In genomic region chr22:49303781-49304461, GRCh38 we compare ENCODE assay signal across 15 cellular contexts.
DNase-seq lines count a peak whose midpoint lies in the region; ATAC-seq and TF ChIP-seq lines count a peak whose summit lies in the region.
"Had no signal": no experiment of that assay in that cellular context is flagged by ENCODE, and none has a peak within 500 bp of the region (broad histone marks: within the 10 kb centered on the region; RNA-seq: fewer than 3 reads in every experiment).

No MANE protein-coding gene starts in this region.

- peaks cover 10% of the 10 kb centered on the region for H3K27me3 Mint-ChIP-seq in osteocyte (ENCODE audit: unreplicated experiment)

- BruUV-seq in A673 (replicated peaks; lab: Mats Ljungman, UMichigan) = no TSS peak

- no peaks in the 10 kb centered on the region for H4K20me1 ChIP-seq in DOHH2 (ENCODE audit: control insufficient read depth, insufficient read depth, low read depth, low read length)

- H3K9me2 ChIP-seq in DOHH2 (replicated peaks; ENCODE audit: control insufficient read depth, low read length) = no peaks in the 10 kb centered on the region

- H3K36me3 Mint-ChIP-seq in osteocyte (ENCODE audit: unreplicated experiment) = no peaks in the 10 kb centered on the region
- H3K36me3 Mint-ChIP-seq: activated naive CD4-positive, alpha-beta T cell treated with anti-CD3 and anti-CD28 coated beads, Interleukin-2, amount 50 U/mL, for 72 hours; stimulated activated naive B cell treated with anti-CD40 and anti-IgM and Interleukin-4, amounts not matched to agents 10 μg/mL and 1 μg/mL and 100 μg/mL, for 72 hours had no signal

- H3K9me3 ChIP-seq in A673 (ENCODE audit: low read depth, low read length, poor library complexity, severe bottlenecking) = no peaks in the 10 kb centered on the region
- H3K9me3 ChIP-seq in DOHH2 (ENCODE audit: control insufficient read depth, insufficient read depth, low read length) = no peaks in the 10 kb centered on the region
- H3K9me3 ChIP-seq: thyroid gland had no signal

- H3K4me3 ChIP-seq in A673 (ENCODE audit: low read depth, low read length, poor library complexity, severe bottlenecking) (no peak overlapping the region), DOHH2 (ENCODE audit: low read length) (peak overlapping the region; percentile 51), dorsolateral prefrontal cortex (no peak overlapping the region)
- H3K4me3 ChIP-seq: thyroid gland had no signal

- no peak overlapping the region for H3K4me3 Mint-ChIP-seq in osteocyte (ENCODE audit: unreplicated experiment)
- H3K4me3 Mint-ChIP-seq: stimulated activated naive B cell treated with anti-CD40 and anti-IgM and Interleukin-4, amounts not matched to agents 10 μg/mL and 1 μg/mL and 100 μg/mL, for 72 hours had no signal

- no peaks in the 10 kb centered on the region for H3K27me3 ChIP-seq in A673 (replicated peaks; ENCODE audit: insufficient read depth, low read depth, low read length, poor library complexity)
- H3K27me3 ChIP-seq in DOHH2 (ENCODE audit: control insufficient read depth, low read length) = no peaks in the 10 kb centered on the region
- H3K27me3 ChIP-seq in dorsolateral prefrontal cortex = peaks cover 0 to 18% (median 0%) of the 10 kb centered on the region in 45 donors
- H3K27me3 ChIP-seq: thyroid gland had no signal

- H3F3A ChIP-seq in DOHH2 (ENCODE audit: control insufficient read depth, insufficient read depth) = no peaks in the 10 kb centered on the region

- H3K36me3 ChIP-seq in A673 (ENCODE audit: insufficient read depth, low read length, poor library complexity, severe bottlenecking) = no peaks in the 10 kb centered on the region
- H3K36me3 ChIP-seq in DOHH2 (ENCODE audit: control insufficient read depth, low read length) = no peaks in the 10 kb centered on the region
- H3K36me3 ChIP-seq: thyroid gland had no signal

- peak overlapping the region; percentile 28 for H3K27ac ChIP-seq in A673 (ENCODE audit: low read depth, low read length, poor library complexity, severe bottlenecking)
- no peak overlapping the region for H3K27ac ChIP-seq in DOHH2 (ENCODE audit: low read depth, low read length)
- H3K27ac ChIP-seq in dorsolateral prefrontal cortex = no peak overlapping the region
- H3K27ac ChIP-seq: thyroid gland had no signal

- H3K4me1 ChIP-seq in A673 (ENCODE audit: insufficient read depth, low read length, poor library complexity, severe bottlenecking) (peaks cover 9% of the 10 kb centered on the region), DOHH2 (ENCODE audit: control insufficient read depth, low read length) (peaks cover 55% of the 10 kb centered on the region)

- POLR2A ChIA-PET in A673 (lab: Charles Lee; ENCODE audit: low non-redundant PET) = no interaction called here

- no peak for TF ChIP-seq CTCF in A673 (conservative IDR thresholded peaks at IDR 0.05; ENCODE audit: low read depth, low read length)
- TF ChIP-seq CTCF in DOHH2 (IDR thresholded peaks at IDR 0.05; ENCODE audit: low read depth, low read length, poor library complexity, severe bottlenecking) = no peak
- TF ChIP-seq CTCF in dorsolateral prefrontal cortex (IDR thresholded peaks at IDR 0.05 in 54 of 56, conservative IDR thresholded peaks at IDR 0.05 in 2 of 56; ENCODE audit: low read depth in 1 of 56, partially characterized antibody in 56 of 56) = no peak
- no peak for TF ChIP-seq CTCF in osteocyte (IDR thresholded peaks at IDR 0.05)

- H3K79me2 ChIP-seq in DOHH2 (ENCODE audit: control insufficient read depth, low read length) = no peaks in the 10 kb centered on the region

- ATAC-seq in HG02759 (IDR thresholded peaks at IDR 0.05; ENCODE audit: unreplicated experiment) (no peak), HG03432 (IDR thresholded peaks at IDR 0.05; ENCODE audit: unreplicated experiment) (no peak)

- H3K4me1 Mint-ChIP-seq in osteocyte (ENCODE audit: unreplicated experiment) = no peaks in the 10 kb centered on the region

- peak overlapping the region; percentile 67 for H3K4me2 ChIP-seq in DOHH2 (ENCODE audit: low read length)

- H3K9me3 Mint-ChIP-seq in osteocyte (ENCODE audit: unreplicated experiment) = no peaks in the 10 kb centered on the region
- H3K9me3 Mint-ChIP-seq: activated naive CD4-positive, alpha-beta T cell treated with anti-CD3 and anti-CD28 coated beads, Interleukin-2, amount 50 U/mL, for 72 hours; stimulated activated naive B cell treated with anti-CD40 and anti-IgM and Interleukin-4, amounts not matched to agents 10 μg/mL and 1 μg/mL and 100 μg/mL, for 72 hours had no signal

- DNase-seq in A673 (ENCODE audit: low spot score) (no peak), dorsolateral prefrontal cortex (peak in 7 of 10 donors; percentile 1 to 40 (median 16)), osteocyte (ENCODE audit: extremely low spot score, unreplicated experiment) (peak; percentile 77), H4 (ENCODE audit: low spot score) (no peak), NCI-H1048 (lab: John Stamatoyannopoulos, UW) (no peak)
- DNase-seq: DND-41; foreskin fibroblast; NCI-H2227 treated with DMSO at 0.1 percent for 48 hours; stimulated activated CD4-positive, alpha-beta T cell treated with anti-CD3 and anti-CD28 coated beads, Interleukin-15, amount 100 ng/mL, for 24 hours; stimulated activated naive B cell treated with anti-CD40 and anti-IgM and Interleukin-4, amounts not matched to agents 10 μg/mL and 1 μg/mL and 100 μg/mL, for 72 hours; thyroid gland had no signal

- CTCF ChIA-PET in A673 (lab: Charles Lee) = interaction anchor here (2.2 kb wide), 1 partner anchor 258 kb away, joined by 42 read pairs; no protein-coding TSS in a partner anchor

- intact Hi-C loops in A673 (cut with micrococcal nuclease; ENCODE audit: unreplicated experiment) = loop anchor here (10.0 kb wide), 1 partner anchor 359 kb away; no protein-coding TSS in a partner anchor
- intact Hi-C loops in dorsolateral prefrontal cortex (cut with DNase I) = loop anchor here (1.0 to 2.0 kb wide), 4 partner anchors 257 to 727 kb away; no protein-coding TSS in a partner anchor

- no peak overlapping the region for H3K27ac Mint-ChIP-seq in osteocyte (ENCODE audit: unreplicated experiment)
- H3K27ac Mint-ChIP-seq: activated naive CD4-positive, alpha-beta T cell treated with anti-CD3 and anti-CD28 coated beads, Interleukin-2, amount 50 U/mL, for 72 hours; stimulated activated naive B cell treated with anti-CD40 and anti-IgM and Interleukin-4, amounts not matched to agents 10 μg/mL and 1 μg/mL and 100 μg/mL, for 72 hours had no signal

Comparison
In these comparisons a context has a peak if more than half of its experiments do, and no peak if none do; other contexts are left out.
1. DNase-seq: peak in dorsolateral prefrontal cortex (7 of 10) and osteocyte (single experiment); none in A673 (single experiment), H4 (single experiment) and NCI-H1048 (single experiment).